In genomic region chr17:1312261-1312870, GRCh38 we compare ENCODE assay signal across 16 cellular contexts. TPM values are rescaled to one million over a fixed set of nuclear protein-coding genes. Genes with fewer than 3 reads are reported as not detected.
DNase-seq lines count a peak whose midpoint lies in the region; ATAC-seq and TF ChIP-seq lines count a peak whose summit lies in the region.
"Had no signal": no experiment of that assay in that cellular context is flagged by ENCODE, and none has a peak within 500 bp of the region (broad histone marks: within the 10 kb centered on the region; RNA-seq: fewer than 3 reads in every experiment).

No MANE protein-coding gene starts in this region.

- BruUV-seq in A673 (replicated peaks; lab: Mats Ljungman, UMichigan): no TSS peak

- no peaks in the 10 kb centered on the region for H3K9me3 ChIP-seq in A673 (ENCODE audit: low read depth, low read length, poor library complexity, severe bottlenecking)
- H3K9me3 ChIP-seq: lower lobe of right lung had no signal

- TF ChIP-seq CTCF in A673 (conservative IDR thresholded peaks at IDR 0.05; ENCODE audit: low read depth, low read length) (no peak), GM10248 (IDR thresholded peaks at IDR 0.05; ENCODE audit: control extremely low read depth, extremely low read depth, low read depth, missing control alignments) (no peak)

- in situ Hi-C loops in Caki2 (cut with HindIII; ENCODE audit: low pct_unique_long_range_greater_than_20kb, low sequenced_read_pairs): no loop called here

- H3K27ac ChIP-seq in A673 (ENCODE audit: low read depth, low read length, poor library complexity, severe bottlenecking): no peak overlapping the region
- H3K27ac ChIP-seq: lower lobe of right lung had no signal

- ATAC-seq in HG02678 (IDR thresholded peaks at IDR 0.05; ENCODE audit: unreplicated experiment): no peak
- ATAC-seq: lower lobe of right lung; stimulated activated memory B cell treated with anti-CD40 and anti-IgM and Interleukin-4, amounts not matched to agents 10 μg/mL and 1 μg/mL and 100 μg/mL, for 72 hours had no signal

- peaks cover 17% of the 10 kb centered on the region for H3K4me1 ChIP-seq in A673 (ENCODE audit: insufficient read depth, low read length, poor library complexity, severe bottlenecking)
- H3K4me1 ChIP-seq: lower lobe of right lung had no signal

- H3K36me3 ChIP-seq in A673 (ENCODE audit: insufficient read depth, low read length, poor library complexity, severe bottlenecking): no peaks in the 10 kb centered on the region
- H3K36me3 ChIP-seq: lower lobe of right lung had no signal

- POLR2A ChIA-PET in A673 (lab: Charles Lee; ENCODE audit: low non-redundant PET) (no interaction called here), GM10248 (lab: Yijun Ruan, JAX) (no interaction called here)

- peak; percentile 63 for DNase-seq in A673 (ENCODE audit: low spot score)
- peak; percentile 4 for DNase-seq in Caki2 (ENCODE audit: low read depth)
- DNase-seq in NCI-H524 treated with DMSO at 0.1 percent for 48 hours (lab: John Stamatoyannopoulos, UW): peak; percentile 19
- peak; percentile 22 for DNase-seq in glomerular visceral epithelial cell (ENCODE audit: extremely low spot score)
- no peak for DNase-seq in T-helper 9 cell
- no peak for DNase-seq in GM10248 (ENCODE audit: extremely low spot score)
- DNase-seq: activated T-cell treated with anti-CD3 and anti-CD28 coated beads for 4 hours, Calu3, lower lobe of right lung had no signal

- no peak overlapping the region for H3K4me3 ChIP-seq in A673 (ENCODE audit: low read depth, low read length, poor library complexity, severe bottlenecking)
- H3K4me3 ChIP-seq: lower lobe of right lung had no signal

- intact Hi-C loops in A673 (cut with micrococcal nuclease; ENCODE audit: unreplicated experiment): no loop called here

- H3K27me3 ChIP-seq in A673 (replicated peaks; ENCODE audit: insufficient read depth, low read depth, low read length, poor library complexity): no peaks in the 10 kb centered on the region

- CTCF ChIA-PET in A673 (lab: Charles Lee) (interaction anchor here (0.6 kb wide), 1 partner anchor 22 kb away, joined by 8 read pairs; no protein-coding TSS in a partner anchor), GM10248 (lab: Yijun Ruan, JAX) (no interaction called here)

RNA-seq across cellular contexts. Expression of gene TRARG1, which starts 32.9 kb away (rescaled TPM):
- not detected in 2 replicates for total RNA-seq in A673 (2021)
- not detected in 2 replicates for total RNA-seq in Caki2 (2014; rRNA removed; shearing (Covaris generic); ENCODE audit: low replicate concordance)
- total RNA-seq: Calu3, glomerular endothelial cell, lower lobe of right lung, M059J, OCI-LY7, osteocyte had no signal

RNA-seq across cellular contexts. Expression of gene BHLHA9, which starts 42.1 kb away (rescaled TPM):
- total RNA-seq in A673 (2021): not detected in 2 replicates
- not detected in 2 replicates for total RNA-seq in Caki2 (2014; rRNA removed; shearing (Covaris generic); ENCODE audit: low replicate concordance)
- total RNA-seq: Calu3; glomerular endothelial cell; lower lobe of right lung; M059J; OCI-LY7; osteocyte; T-helper 2 cell treated with Interferon-gamma antibody and Interleukin-4, amounts not matched to agents 100 ng/mL and 5 ng/mL, for 36 hours had no signal

Comparison
In these comparisons a context has a peak if more than half of its experiments do, and no peak if none do; other contexts are left out.
1. DNase-seq: peak in A673 (single experiment), Caki2 (single experiment), NCI-H524 treated with DMSO at 0.1 percent for 48 hours (single experiment) and glomerular visceral epithelial cell (single experiment); none in T-helper 9 cell (single experiment) and GM10248 (single experiment).